In genomic region chr15:39963806-39964205, GRCh38 we compare ENCODE assay signal across 15 cellular contexts.
"Had no signal": no experiment of that assay in that cellular context is flagged by ENCODE, and none has a peak within 500 bp of the region (broad histone marks: within the 10 kb centered on the region; RNA-seq: fewer than 3 reads in every experiment).

No MANE protein-coding gene starts in this region.

- DNase-seq: activated CD4-positive, alpha-beta T cell treated with anti-CD3 and anti-CD28 coated beads for 1 hour; activated effector memory CD4-positive, alpha-beta T cell treated with anti-CD3 and anti-CD28 coated beads, Interleukin-2, amount 50 U/mL, for 16 hours; activated T-cell treated with anti-CD3 and anti-CD28 coated beads, Interleukin-2, amount 50 U/mL, for 72 hours; dermis blood vessel endothelial cell; effector memory CD4-positive, alpha-beta T cell; head of caudate nucleus; kidney; left lung; sigmoid colon; stimulated activated CD4-positive, alpha-beta T cell treated with anti-CD3 and anti-CD28 coated beads, Interleukin-4, amount 100 ng/mL, for 24 hours; stomach; trophoblast cell; WERI-Rb-1 had no signal

- H3K4me1 ChIP-seq: vagina had no signal

- H3K27ac ChIP-seq: cardiac muscle cell, left lung, sigmoid colon, stomach, vagina, WERI-Rb-1 had no signal

- H3K9me3 ChIP-seq: left lung, sigmoid colon, stomach, vagina had no signal

- H3K4me3 ChIP-seq: cardiac muscle cell, left lung, sigmoid colon, stomach, vagina had no signal

- H3K27me3 ChIP-seq: cardiac muscle cell, left lung, sigmoid colon, stomach, vagina had no signal
